Comparison of ENCODE assay signal across 17 cellular contexts in the genomic region with DNA sequence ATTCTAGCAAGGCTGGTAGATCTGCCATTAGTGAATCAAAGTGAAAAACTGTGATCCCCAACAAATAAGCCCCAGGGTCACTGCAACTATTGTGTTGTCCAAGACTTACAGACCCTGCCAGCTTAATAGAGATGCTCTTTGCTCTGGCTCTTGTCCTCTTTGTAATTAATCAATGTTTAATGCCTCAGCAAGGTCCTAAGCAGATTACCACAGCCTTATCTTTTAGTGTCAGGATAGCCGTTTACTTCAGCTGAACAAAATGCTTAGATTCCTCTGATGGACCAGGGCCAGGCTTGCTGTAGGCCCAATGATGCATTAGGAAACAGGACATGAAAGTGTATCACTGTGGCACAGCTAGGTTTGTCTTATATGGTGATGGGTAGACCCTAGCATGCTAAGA.
DNase-seq lines count a peak whose midpoint lies in the region; ATAC-seq and TF ChIP-seq lines count a peak whose summit lies in the region.
"Had no signal": no experiment of that assay in that cellular context is flagged by ENCODE, and none has a peak within 500 bp of the region (broad histone marks: within the 10 kb centered on the region; RNA-seq: fewer than 3 reads in every experiment).

No MANE protein-coding gene starts in this region.

- CTCF ChIA-PET in SK-N-SH (lab: Yijun Ruan, JAX) = interaction anchor here (1.1 to 3.4 kb wide), 4 partner anchors 9 to 23 kb away, joined by 3 to 18 read pairs (median 9); no protein-coding TSS in a partner anchor

- no peak overlapping the region for H3K4me2 ChIP-seq in SK-N-SH
- H3K4me2 ChIP-seq: A549, BLaER1 had no signal

- no peaks in the 10 kb centered on the region for H3K79me2 ChIP-seq in SK-N-SH (ENCODE audit: insufficient read depth)

- H3K36me3 Mint-ChIP-seq in endothelial cell (ENCODE audit: low read depth, unreplicated experiment) = no peaks in the 10 kb centered on the region
- H3K36me3 Mint-ChIP-seq: CD14-positive monocyte; CD4-positive, alpha-beta memory T cell had no signal

- H4K20me1 ChIP-seq in SK-N-SH (ENCODE audit: insufficient read depth) = no peaks in the 10 kb centered on the region
- H4K20me1 ChIP-seq: BLaER1 had no signal

- TF ChIP-seq CTCF in SK-N-SH (IDR thresholded peaks at IDR 0.05) (no peak), WERI-Rb-1 (IDR thresholded peaks at IDR 0.05; ENCODE audit: low read depth, low read length) (no peak), endothelial cell (IDR thresholded peaks at IDR 0.05; ENCODE audit: unreplicated experiment) (no peak), GM20000 (IDR thresholded peaks at IDR 0.05; ENCODE audit: extremely low read depth, missing control alignments) (no peak)

- H3K27ac ChIP-seq in SK-N-SH (ENCODE audit: low read depth in 2 of 2, low read length in 1 of 2) = peak overlapping the region in 1 of 2 experiments; percentile 75; a peak in 2 of 4 replicates
- H3K27ac ChIP-seq in WERI-Rb-1 = no peak overlapping the region
- H3K27ac ChIP-seq: 22Rv1, A549, BLaER1, GM23248, HL-60 had no signal

- H3K27ac Mint-ChIP-seq in endothelial cell (ENCODE audit: unreplicated experiment) = no peak overlapping the region
- H3K27ac Mint-ChIP-seq: CD14-positive monocyte; CD4-positive, alpha-beta memory T cell had no signal

- no peaks in the 10 kb centered on the region for H3K9me3 Mint-ChIP-seq in endothelial cell (ENCODE audit: unreplicated experiment)
- H3K9me3 Mint-ChIP-seq: CD14-positive monocyte had no signal

- no peaks in the 10 kb centered on the region for H3K9me2 ChIP-seq in SK-N-SH

- WGBS in SK-N-SH (ENCODE audit: low lambda C conversion rate) = 40% methylated on average over 1 of the region's 1 CpG

- POLR2A ChIA-PET in SK-N-SH (lab: Yijun Ruan, JAX) = no interaction called here

- H3K36me3 ChIP-seq in SK-N-SH (replicated peaks in 1 of 2; ENCODE audit: control insufficient read depth in 1 of 2, insufficient read depth in 2 of 2, low read length in 1 of 2) = no peaks in the 10 kb centered on the region
- H3K36me3 ChIP-seq in WERI-Rb-1 = no peaks in the 10 kb centered on the region
- H3K36me3 ChIP-seq: BLaER1, HAP-1 had no signal

- no peaks in the 10 kb centered on the region for H3K4me1 Mint-ChIP-seq in endothelial cell (ENCODE audit: unreplicated experiment)
- H3K4me1 Mint-ChIP-seq: CD14-positive monocyte; CD4-positive, alpha-beta memory T cell had no signal

- no peak overlapping the region for H3K4me3 ChIP-seq in SK-N-SH (ENCODE audit: low read depth in 2 of 2, low read length in 1 of 2)
- H3K4me3 ChIP-seq in WERI-Rb-1 (ENCODE audit: low read depth, low read length) = no peak overlapping the region
- H3K4me3 ChIP-seq: A549, BLaER1, GM23248, HAP-1 had no signal

- no peak overlapping the region for H3K9ac ChIP-seq in SK-N-SH
- H3K9ac ChIP-seq: BLaER1, GM23248 had no signal

- TF ChIP-seq RAD21 in SK-N-SH (IDR thresholded peaks at IDR 0.05; ENCODE audit: low read length) = no peak

- no peak overlapping the region for H2AFZ ChIP-seq in SK-N-SH (ENCODE audit: low read depth)
- H2AFZ ChIP-seq: GM23248 had no signal

- no peaks in the 10 kb centered on the region for H3K27me3 Mint-ChIP-seq in endothelial cell (ENCODE audit: unreplicated experiment)

- ATAC-seq in SK-N-SH treated with all-trans-retinoic acid at 6 μM for 48 hours = no peak
- no peak for ATAC-seq in HG03039 (IDR thresholded peaks at IDR 0.05; ENCODE audit: unreplicated experiment)
- ATAC-seq: A549 had no signal

- peak; percentile 17 for DNase-seq in SK-N-SH
- peak; percentile 21 for DNase-seq in SK-N-DZ (ENCODE audit: low spot score)
- DNase-seq in WERI-Rb-1 = peak; percentile 15
- no peak for DNase-seq in endothelial cell (ENCODE audit: low spot score)
- no peak for DNase-seq in GM20000 (ENCODE audit: low spot score)
- DNase-seq: AML-193; CD4-positive, alpha-beta memory T cell; COR-L47; GM23248 had no signal

- 0 out of 4 replicates have a peak, but pooled peaks of 1 of the 2 experiments have one; percentile 25 for TF ChIP-seq EP300 in SK-N-SH (IDR thresholded peaks at IDR 0.05; ENCODE audit: borderline replicate concordance in 1 of 2, low read depth in 1 of 2, low read length in 1 of 2)

- peaks cover 0 to 3% of the 10 kb centered on the region in 2 experiments; a peak in 1 of 4 replicates for H3K4me1 ChIP-seq in SK-N-SH (ENCODE audit: control insufficient read depth in 1 of 2, insufficient read depth in 2 of 2, low read depth in 1 of 2, low read length in 1 of 2)
- H3K4me1 ChIP-seq: A549, BLaER1, HAP-1 had no signal

- H3K4me3 Mint-ChIP-seq in endothelial cell (ENCODE audit: unreplicated experiment) = no peak overlapping the region
- H3K4me3 Mint-ChIP-seq: CD14-positive monocyte; CD4-positive, alpha-beta memory T cell had no signal

- H3K9me3 ChIP-seq in SK-N-SH (no peaks in the 10 kb centered on the region), WERI-Rb-1 (ENCODE audit: severe bottlenecking) (no peaks in the 10 kb centered on the region)
- H3K9me3 ChIP-seq: A549, BLaER1, HAP-1 had no signal

- H3F3A ChIP-seq in SK-N-SH (replicated peaks; ENCODE audit: insufficient read depth) = no peaks in the 10 kb centered on the region

- H3K27me3 ChIP-seq in SK-N-SH (ENCODE audit: insufficient read depth) = no peaks in the 10 kb centered on the region
- H3K27me3 ChIP-seq in WERI-Rb-1 (ENCODE audit: insufficient read depth, low read depth, severe bottlenecking) = no peaks in the 10 kb centered on the region
- H3K27me3 ChIP-seq: BLaER1 had no signal

TF ChIP-seq in SK-N-SH, 30 proteins besides CTCF, POLR2A, EP300 and RAD21 (continues in another document):
- TF ChIP-seq GATA2 (CRISPR knock-in tag; IDR thresholded peaks at IDR 0.05) (peak; percentile 65), RCOR1 (IDR thresholded peaks at IDR 0.05; ENCODE audit: low read length) (0 out of 2 replicates have a peak, but pooled peaks have one; percentile 34), NRF1 (IDR thresholded peaks at IDR 0.05; ENCODE audit: low read depth, low read length) (no peak), GABPA (IDR thresholded peaks at IDR 0.05; ENCODE audit: low read depth) (no peak), MXI1 (IDR thresholded peaks at IDR 0.05; ENCODE audit: low read depth, low read length) (no peak), FOXJ3 (CRISPR knock-in tag; IDR thresholded peaks at IDR 0.05) (peak; percentile 30; the same call in 1 of the 2 replicates), RXRA (IDR thresholded peaks at IDR 0.05; ENCODE audit: borderline replicate concordance, low read depth) (no peak)

TF ChIP-seq in SK-N-SH treated with all-trans-retinoic acid at 6 μM for 48 hours, 23 proteins besides CTCF, POLR2A, EP300 and RAD21:
- no peak for TF ChIP-seq GLIS3 (CRISPR knock-in tag; IDR thresholded peaks at IDR 0.05)
- TF ChIP-seq TCF4 (CRISPR knock-in tag; IDR thresholded peaks at IDR 0.05; ENCODE audit: borderline replicate concordance) = no peak
- no peak for TF ChIP-seq CSDC2 (CRISPR knock-in tag; IDR thresholded peaks at IDR 0.05)
- TF ChIP-seq BACH2 (CRISPR knock-in tag; IDR thresholded peaks at IDR 0.05; ENCODE audit: borderline replicate concordance) = no peak
- TF ChIP-seq ZC3H10 (CRISPR knock-in tag; IDR thresholded peaks at IDR 0.05) = no peak
- TF ChIP-seq ZNF565 (CRISPR knock-in tag; conservative IDR thresholded peaks at IDR 0.05; ENCODE audit: low read depth) = no peak
TF ChIP-seq in SK-N-SH treated with all-trans-retinoic acid at 6 μM for 48 hours: peak in this region for 0.

Comparison
In these comparisons a context has a peak if more than half of its experiments do, and no peak if none do; other contexts are left out.
1. DNase-seq: peak in SK-N-SH (single experiment), SK-N-DZ (single experiment) and WERI-Rb-1 (single experiment); none in endothelial cell (single experiment) and GM20000 (single experiment).